20 cellular contexts compared by ENCODE assay signal in genomic region chr2:101975171-101975870, GRCh38. TPM values are rescaled to one million over a fixed set of nuclear protein-coding genes. Genes with fewer than 3 reads are reported as not detected.
DNase-seq lines count a peak whose midpoint lies in the region; ATAC-seq and TF ChIP-seq lines count a peak whose summit lies in the region.
"Had no signal": no experiment of that assay in that cellular context is flagged by ENCODE, and none has a peak within 500 bp of the region (broad histone marks: within the 10 kb centered on the region; RNA-seq: fewer than 3 reads in every experiment).

No MANE protein-coding gene starts in this region.

- peaks cover 29% of the 10 kb centered on the region for H3K9me3 Mint-ChIP-seq in GM23338

- H2BK12ac ChIP-seq in mesenchymal stem cell (ENCODE audit: low read length in 2 of 2): no peak overlapping the region

- H3K27ac ChIP-seq in GM23338 (ENCODE audit: low read depth): no peak overlapping the region
- H3K27ac ChIP-seq in mesenchymal stem cell (ENCODE audit: low read length, poor library complexity, severe bottlenecking): no peak overlapping the region
- peak overlapping the region; percentile 66 for H3K27ac ChIP-seq in vagina
- H3K27ac ChIP-seq: C4-2B, GM23248, HL-60, KMS-11 had no signal

- DNase-seq in GM23338 (ENCODE audit: low spot score) (no peak), SK-N-DZ (ENCODE audit: low spot score) (peak; percentile 6), mesenchymal stem cell (no peak), vagina (ENCODE audit: extremely low spot score in 2 of 2) (no peak), GM13976 (ENCODE audit: low spot score) (no peak)
- no peak for DNase-seq in activated naive CD4-positive, alpha-beta T cell treated with Interleukin-2 at 50 U/mL for 16 hours
- DNase-seq: BE2C; CD8-positive, alpha-beta T cell; COR-L47; DMS153; DND-41; GF-D8 had no signal

- no peak overlapping the region for H3K9ac ChIP-seq in mesenchymal stem cell (ENCODE audit: low read length)
- H3K9ac ChIP-seq: GM23248, KMS-11 had no signal

- H3K36me3 ChIP-seq in GM23338 (ENCODE audit: insufficient read depth) (peaks cover 11% of the 10 kb centered on the region; the same call in 1 of the 2 replicates), mesenchymal stem cell (ENCODE audit: control insufficient read depth in 1 of 2, insufficient read depth in 2 of 2, low read depth in 1 of 2, low read length in 2 of 2) (no peaks in the 10 kb centered on the region), vagina (no peaks in the 10 kb centered on the region)
- H3K36me3 ChIP-seq: BE2C had no signal

- ATAC-seq in GM23338 (peak; percentile 46), HG03460 (IDR thresholded peaks at IDR 0.05; ENCODE audit: unreplicated experiment) (no peak)
- ATAC-seq: CD8-positive, alpha-beta T cell had no signal

- no peak overlapping the region for H2BK5ac ChIP-seq in mesenchymal stem cell (ENCODE audit: low read depth, low read length, poor library complexity, severe bottlenecking)

- peaks cover 22% of the 10 kb centered on the region for H3K4me1 Mint-ChIP-seq in GM23338
- H3K4me1 Mint-ChIP-seq: IgD-negative memory B cell had no signal

- WGBS in mesenchymal stem cell: 83% methylated on average over 10 of the region's 17 CpGs

- H3K4me1 ChIP-seq in GM23338 (ENCODE audit: insufficient read depth): peaks cover 6% of the 10 kb centered on the region; the same call in 1 of the 2 replicates
- peaks cover 6% of the 10 kb centered on the region for H3K4me1 ChIP-seq in mesenchymal stem cell (ENCODE audit: control insufficient read depth, insufficient read depth, low read depth, low read length)
- peaks cover 3% of the 10 kb centered on the region for H3K4me1 ChIP-seq in vagina
- H3K4me1 ChIP-seq: BE2C had no signal

- H2AK5ac ChIP-seq in mesenchymal stem cell (ENCODE audit: low read length, severe bottlenecking): no peak overlapping the region

- H3K27me3 ChIP-seq in GM23338 (ENCODE audit: insufficient read depth): no peaks in the 10 kb centered on the region
- H3K27me3 ChIP-seq in mesenchymal stem cell (ENCODE audit: control insufficient read depth in 1 of 2, insufficient read depth in 1 of 2, low read length in 2 of 2): no peaks in the 10 kb centered on the region
- no peaks in the 10 kb centered on the region for H3K27me3 ChIP-seq in vagina
- H3K27me3 ChIP-seq: BE2C had no signal

- no peak overlapping the region for H4K91ac ChIP-seq in mesenchymal stem cell (ENCODE audit: low read length)

- intact Hi-C loops in vagina (cut with DNase I): no loop called here

- H3F3A ChIP-seq in GM23338 (replicated peaks; ENCODE audit: low read depth): no peaks in the 10 kb centered on the region

- in situ Hi-C loops in GM13976 (cut with MboI; ENCODE audit: low sequenced_read_pairs, unreplicated experiment): no loop called here

- H4K20me1 ChIP-seq in GM23338 (replicated peaks; ENCODE audit: insufficient read depth): no peaks in the 10 kb centered on the region

- H3K36me3 Mint-ChIP-seq in GM23338 (ENCODE audit: low read depth): peaks cover 28% of the 10 kb centered on the region
- H3K36me3 Mint-ChIP-seq: CD8-positive, alpha-beta T cell had no signal

- no peak overlapping the region for H3K18ac ChIP-seq in mesenchymal stem cell (ENCODE audit: low read depth in 1 of 2, low read length in 2 of 2)

- no peak overlapping the region for H3K4me3 Mint-ChIP-seq in GM23338
- H3K4me3 Mint-ChIP-seq: CD8-positive, alpha-beta T cell; H9; IgD-negative memory B cell had no signal

- no peaks in the 10 kb centered on the region for H3K79me1 ChIP-seq in mesenchymal stem cell (replicated peaks; ENCODE audit: low read length, poor library complexity, severe bottlenecking)

- no peak overlapping the region for H3K4ac ChIP-seq in mesenchymal stem cell (ENCODE audit: low read depth in 1 of 2, low read length in 2 of 2)

- peak overlapping the region; percentile 7 for H4K8ac ChIP-seq in mesenchymal stem cell (ENCODE audit: low read length)

- TF ChIP-seq CTCF in GM23338 (conservative IDR thresholded peaks at IDR 0.05; ENCODE audit: low read depth in 2 of 2) (no peak), vagina (IDR thresholded peaks at IDR 0.05) (no peak), GM13976 (IDR thresholded peaks at IDR 0.05; ENCODE audit: borderline replicate concordance, control extremely low read depth, extremely low read depth, insufficient read depth, missing control alignments) (no peak)

- H2BK15ac ChIP-seq in mesenchymal stem cell (ENCODE audit: low read depth, poor library complexity, severe bottlenecking): no peak overlapping the region

- no peak overlapping the region for H3K14ac ChIP-seq in mesenchymal stem cell (ENCODE audit: low read length in 2 of 2)

- no peaks in the 10 kb centered on the region for H3K79me2 ChIP-seq in GM23338 (replicated peaks; ENCODE audit: insufficient read depth)

- H3K4me3 ChIP-seq in GM23338 (no peak overlapping the region), mesenchymal stem cell (ENCODE audit: insufficient read depth in 1 of 2, low read depth in 1 of 2, low read length in 2 of 2) (no peak overlapping the region), vagina (no peak overlapping the region)
- H3K4me3 ChIP-seq: GM23248 had no signal

- H3K27me3 Mint-ChIP-seq in GM23338 (ENCODE audit: insufficient read depth, low read depth, poor library complexity): peaks cover 3% of the 10 kb centered on the region

- peak overlapping the region; percentile 97 for H2AFZ ChIP-seq in GM23338
- H2AFZ ChIP-seq in mesenchymal stem cell (ENCODE audit: low read depth, low read length): no peak overlapping the region
- H2AFZ ChIP-seq: GM23248 had no signal

- H3K9me3 ChIP-seq in mesenchymal stem cell (ENCODE audit: control insufficient read depth, low read length) (peaks cover 2% of the 10 kb centered on the region), vagina (no peaks in the 10 kb centered on the region)
- H3K9me3 ChIP-seq: BE2C had no signal

- no peak overlapping the region for H3K4me2 ChIP-seq in GM23338
- H3K4me2 ChIP-seq in mesenchymal stem cell (ENCODE audit: low read length, poor library complexity, severe bottlenecking): no peak overlapping the region
- H3K4me2 ChIP-seq: KMS-11 had no signal

- no peak overlapping the region for H3K27ac Mint-ChIP-seq in GM23338
- H3K27ac Mint-ChIP-seq: CD8-positive, alpha-beta T cell; IgD-negative memory B cell had no signal

- peaks cover 10% of the 10 kb centered on the region; the same call in 1 of the 2 replicates for H3K9me2 ChIP-seq in GM23338 (ENCODE audit: insufficient read depth)

- no peak overlapping the region for H2BK120ac ChIP-seq in mesenchymal stem cell (ENCODE audit: low read depth, low read length)

- no peak for TF ChIP-seq POLR2A in vagina (IDR thresholded peaks at IDR 0.05)

- H3K23ac ChIP-seq in mesenchymal stem cell (ENCODE audit: low read length in 2 of 2): no peak overlapping the region

TF ChIP-seq in GM23338, 12 proteins besides CTCF, POLR2A, EP300 and RAD21:
- TF ChIP-seq ETS1 (IDR thresholded peaks at IDR 0.05): no peak
- no peak for TF ChIP-seq JUNB (IDR thresholded peaks at IDR 0.05; ENCODE audit: unreplicated experiment)
- TF ChIP-seq ZNF331 (CRISPR knock-in tag; IDR thresholded peaks at IDR 0.05; ENCODE audit: low read depth): no peak

RNA-seq across cellular contexts. Expression of gene IL1R2, which starts 16.4 kb away (rescaled TPM):
- not detected in 2 replicates for total RNA-seq in GM23338 (2014; rRNA removed; shearing (Covaris generic))
- polyA plus RNA-seq in GM23338 (2016; fragmentation: Nextera tagmentation; extraction: Ambion mirVana): not detected in 2 replicates
- not detected in 2 replicates for polyA plus RNA-seq in SK-N-DZ (2014; cell fraction: cytosol; rRNA removed)
- polyA plus RNA-seq in SK-N-DZ (2014; cell fraction: nucleus; rRNA removed): not detected in 2 replicates
- polyA plus RNA-seq in mesenchymal stem cell (2013, experiment 1 of 2): 3.4 TPM
- polyA plus RNA-seq in mesenchymal stem cell (2013, experiment 2 of 2): 3.0 TPM
- 63.3 TPM for total RNA-seq in vagina
- total RNA-seq: A172; CD8-positive, alpha-beta T cell; H9 had no signal
- polyA plus RNA-seq: IgD-negative memory B cell had no signal

Comparison
In these comparisons a context has a peak if more than half of its experiments do, and no peak if none do; other contexts are left out.
1. RNA of gene IL1R2, which starts 16.4 kb away (total RNA-seq): 63.3 TPM in vagina (single experiment); not detected in GM23338; every median in the first group is over 10 times any median in the second.